Comparison of ENCODE assay signal across 21 cellular contexts in genomic region chr16:66939366-66939765, GRCh38. TPM values are rescaled to one million over a fixed set of nuclear protein-coding genes. Genes with fewer than 3 reads are reported as not detected.
DNase-seq lines count a peak whose midpoint lies in the region; ATAC-seq and TF ChIP-seq lines count a peak whose summit lies in the region.
"Had no signal": no experiment of that assay in that cellular context is flagged by ENCODE, and none has a peak within 500 bp of the region (broad histone marks: within the 10 kb centered on the region; RNA-seq: fewer than 3 reads in every experiment).

No MANE protein-coding gene starts in this region.

- no peak for TF ChIP-seq POLR2A in right lobe of liver (IDR thresholded peaks at IDR 0.05)

- peaks cover 62% of the 10 kb centered on the region for H3K36me3 Mint-ChIP-seq in activated T-helper 17 cell treated with anti-CD3 and anti-CD28 coated beads, Interleukin-2, amount 50 U/mL, for 72 hours (ENCODE audit: low read depth)
- H3K36me3 Mint-ChIP-seq in activated CD4-positive, alpha-beta T cell treated with anti-CD3 and anti-CD28 coated beads, Interleukin-2, amount 10 ng/mL, durations not matched to agents 7 days and 5 days (ENCODE audit: low read depth), result peaks cover 7% of the 10 kb centered on the region

- H3K9me3 ChIP-seq in right lobe of liver, result no peaks in the 10 kb centered on the region

- peak overlapping the region in 2 of 3 donors; percentile 26 to 52 for H3K27ac ChIP-seq in right lobe of liver

- H3K4me1 Mint-ChIP-seq in activated T-helper 17 cell treated with anti-CD3 and anti-CD28 coated beads, Interleukin-2, amount 50 U/mL, for 72 hours, result peaks cover 8% of the 10 kb centered on the region
- H3K4me1 Mint-ChIP-seq in activated CD4-positive, alpha-beta T cell treated with anti-CD3 and anti-CD28 coated beads, Interleukin-2, amount 10 ng/mL, durations not matched to agents 7 days and 5 days, result peaks cover 26% of the 10 kb centered on the region

- H3K4me3 Mint-ChIP-seq in activated T-helper 17 cell treated with anti-CD3 and anti-CD28 coated beads, Interleukin-2, amount 50 U/mL, for 72 hours, result no peak overlapping the region
- no peak overlapping the region for H3K4me3 Mint-ChIP-seq in activated CD4-positive, alpha-beta T cell treated with anti-CD3 and anti-CD28 coated beads, Interleukin-2, amount 10 ng/mL, durations not matched to agents 7 days and 5 days
- H3K4me3 Mint-ChIP-seq: CD4-positive, alpha-beta memory T cell; GM23338; H9 had no signal

- peaks cover 9 to 58% (median 39%) of the 10 kb centered on the region in 4 donors for H3K36me3 ChIP-seq in right lobe of liver

- CTCF ChIA-PET in activated CD4-positive, alpha-beta T cell treated with anti-CD3 and anti-CD28 coated beads, Interleukin-2, amount 10 ng/mL, durations not matched to agents 7 days and 5 days (lab: Charles Lee), result interaction anchor here (1.0 to 1.7 kb wide), 2 partner anchors 14 to 216 kb away, joined by 3 read pairs; no protein-coding TSS in a partner anchor

- no peak for TF ChIP-seq CTCF in right lobe of liver (IDR thresholded peaks at IDR 0.05)

- peak overlapping the region; percentile 38 for H3K27ac Mint-ChIP-seq in activated T-helper 17 cell treated with anti-CD3 and anti-CD28 coated beads, Interleukin-2, amount 50 U/mL, for 72 hours
- H3K27ac Mint-ChIP-seq in activated CD4-positive, alpha-beta T cell treated with anti-CD3 and anti-CD28 coated beads, Interleukin-2, amount 10 ng/mL, durations not matched to agents 7 days and 5 days, result no peak overlapping the region
- H3K27ac Mint-ChIP-seq: GM23338, H9 had no signal

- H3K27me3 ChIP-seq in right lobe of liver, result no peaks in the 10 kb centered on the region

- peaks cover 0 to 31% (median 15%) of the 10 kb centered on the region in 4 donors for H3K4me1 ChIP-seq in right lobe of liver

- POLR2A ChIA-PET in activated CD4-positive, alpha-beta T cell treated with anti-CD3 and anti-CD28 coated beads, Interleukin-2, amount 10 ng/mL, durations not matched to agents 7 days and 5 days (lab: Charles Lee), result no interaction called here

- no peaks in the 10 kb centered on the region for H3K27me3 Mint-ChIP-seq in activated T-helper 17 cell treated with anti-CD3 and anti-CD28 coated beads, Interleukin-2, amount 50 U/mL, for 72 hours
- no peaks in the 10 kb centered on the region for H3K27me3 Mint-ChIP-seq in activated CD4-positive, alpha-beta T cell treated with anti-CD3 and anti-CD28 coated beads, Interleukin-2, amount 10 ng/mL, durations not matched to agents 7 days and 5 days
- H3K27me3 Mint-ChIP-seq: CD4-positive, alpha-beta memory T cell had no signal

- intact Hi-C loops in right lobe of liver (cut with DNase I), result no loop called here

- peak; percentile 81 for DNase-seq in left lobe of liver (ENCODE audit: low spot score)
- DNase-seq in right lobe of liver, result peak in 2 of 3 donors; percentile 79 to 84
- no peak for DNase-seq in NCI-H2227 treated with DMSO at 0.1 percent for 48 hours (lab: John Stamatoyannopoulos, UW)
- DNase-seq in activated CD4-positive, alpha-beta T cell treated with anti-CD3 and anti-CD28 coated beads, Interleukin-2, amount 50 U/mL, for 1 hour, result no peak
- DNase-seq in activated CD4-positive, alpha-beta T cell treated with anti-CD3 and anti-CD28 coated beads, Interleukin-2, amount 10 ng/mL, durations not matched to agents 7 days and 5 days, result no peak
- DNase-seq: C1 segment of cervical spinal cord; Calu3; CD4-positive, alpha-beta memory T cell; COR-L47; DMS53; DMS79 treated with DMSO at 0.1 percent for 48 hours; GF-D8; H9 had no signal

- H3K9me3 Mint-ChIP-seq in activated T-helper 17 cell treated with anti-CD3 and anti-CD28 coated beads, Interleukin-2, amount 50 U/mL, for 72 hours, result no peaks in the 10 kb centered on the region
- no peaks in the 10 kb centered on the region for H3K9me3 Mint-ChIP-seq in activated CD4-positive, alpha-beta T cell treated with anti-CD3 and anti-CD28 coated beads, Interleukin-2, amount 10 ng/mL, durations not matched to agents 7 days and 5 days
- H3K9me3 Mint-ChIP-seq: CD4-positive, alpha-beta memory T cell; GM23338; H9 had no signal

- H3K4me3 ChIP-seq in right lobe of liver, result no peak overlapping the region
- H3K4me3 ChIP-seq: GM23338 had no signal

- ATAC-seq in activated T-helper 17 cell treated with anti-CD3 and anti-CD28 coated beads, Interleukin-2, amount 50 U/mL, for 72 hours (replicated peaks), result no peak
- ATAC-seq in left lobe of liver (peak; percentile 36), right lobe of liver (peak in 3 of 4 donors; percentile 16 to 23 (median 21))
- ATAC-seq: GM23338, HCT116 had no signal

RNA-seq across cellular contexts. Expression of gene CES2, which starts 4.0 kb away (rescaled TPM):
- total RNA-seq in activated T-helper 17 cell treated with anti-CD3 and anti-CD28 coated beads, Interleukin-2, amount 50 U/mL, for 72 hours, result 10 to 100 TPM; 31.2 to 31.5 TPM
- 286 TPM for total RNA-seq in left lobe of liver
- total RNA-seq in right lobe of liver, result 100 to 1,000 TPM; 226 to 357 (median 263) TPM
- 10 to 100 TPM; 31.5 to 34.9 TPM for total RNA-seq in activated CD4-positive, alpha-beta T cell treated with anti-CD3 and anti-CD28 coated beads, Interleukin-2, amount 10 ng/mL, durations not matched to agents 7 days and 5 days

RNA-seq across cellular contexts. Expression of gene CIAO2B, which starts 5.2 kb away (rescaled TPM):
- 100 to 1,000 TPM; 153 to 167 TPM for total RNA-seq in activated T-helper 17 cell treated with anti-CD3 and anti-CD28 coated beads, Interleukin-2, amount 50 U/mL, for 72 hours
- total RNA-seq in left lobe of liver (42.6 TPM), right lobe of liver (100 to 1,000 TPM in 2 of 6 experiments, 10 to 100 TPM in 4; 40.6 to 111 (median 47.4) TPM)
- 100 to 1,000 TPM in 1 of 2 experiments, 10 to 100 TPM in 1; 95.2 to 112 TPM for total RNA-seq in activated CD4-positive, alpha-beta T cell treated with anti-CD3 and anti-CD28 coated beads, Interleukin-2, amount 10 ng/mL, durations not matched to agents 7 days and 5 days

RNA-seq across cellular contexts. Expression of gene RRAD, which starts 14.0 kb away (rescaled TPM):
- 1 to 10 TPM; 2.1 to 6.5 TPM for total RNA-seq in activated T-helper 17 cell treated with anti-CD3 and anti-CD28 coated beads, Interleukin-2, amount 50 U/mL, for 72 hours
- total RNA-seq in left lobe of liver, result 0.98 TPM
- total RNA-seq in right lobe of liver, result 1 to 10 TPM in 3 of 6 experiments, under 1 TPM in 2, not detected in 1; 0.51 to 7.7 (median 3.0) TPM
- under 1 TPM; 0.20 to 0.23 TPM for total RNA-seq in activated CD4-positive, alpha-beta T cell treated with anti-CD3 and anti-CD28 coated beads, Interleukin-2, amount 10 ng/mL, durations not matched to agents 7 days and 5 days
- total RNA-seq: G401, GM23338, H4 had no signal

RNA-seq across cellular contexts. Expression of gene CDH16, which starts 20.7 kb away (rescaled TPM):
- not detected for total RNA-seq in activated T-helper 17 cell treated with anti-CD3 and anti-CD28 coated beads, Interleukin-2, amount 50 U/mL, for 72 hours
- total RNA-seq in left lobe of liver (not detected), right lobe of liver (under 1 TPM in 4 of 6 experiments, not detected in 2; 0.07 to 0.47 (median 0.22) TPM)
- not detected for total RNA-seq in activated CD4-positive, alpha-beta T cell treated with anti-CD3 and anti-CD28 coated beads, Interleukin-2, amount 10 ng/mL, durations not matched to agents 7 days and 5 days
- total RNA-seq: A172; A673; Calu3; CD4-positive, alpha-beta memory T cell; Daoy; G401; GM23338; H4; H9 had no signal

RNA-seq across cellular contexts. Expression of gene CES3, which starts 21.7 kb away (rescaled TPM):
- total RNA-seq in activated T-helper 17 cell treated with anti-CD3 and anti-CD28 coated beads, Interleukin-2, amount 50 U/mL, for 72 hours, result 1 to 10 TPM; 2.6 to 4.2 TPM
- total RNA-seq in left lobe of liver (80.3 TPM), right lobe of liver (10 to 100 TPM; 19.1 to 82.4 (median 35.9) TPM)
- total RNA-seq in activated CD4-positive, alpha-beta T cell treated with anti-CD3 and anti-CD28 coated beads, Interleukin-2, amount 10 ng/mL, durations not matched to agents 7 days and 5 days, result 1 to 10 TPM; 5.9 to 6.4 TPM

Comparison
In these comparisons a context has a peak if more than half of its experiments do, and no peak if none do; other contexts are left out.
1. DNase-seq: peak in left lobe of liver (single experiment) and right lobe of liver (2 of 3); none in NCI-H2227 treated with DMSO at 0.1 percent for 48 hours (single experiment), activated CD4-positive, alpha-beta T cell treated with anti-CD3 and anti-CD28 coated beads, Interleukin-2, amount 50 U/mL, for 1 hour (single experiment) and activated CD4-positive, alpha-beta T cell treated with anti-CD3 and anti-CD28 coated beads, Interleukin-2, amount 10 ng/mL, durations not matched to agents 7 days and 5 days (single experiment).